In genomic region chrX:17078031-17078730, GRCh38 we compare ENCODE assay signal across 15 cellular contexts.
DNase-seq lines count a peak whose midpoint lies in the region; ATAC-seq and TF ChIP-seq lines count a peak whose summit lies in the region.
"Had no signal": no experiment of that assay in that cellular context is flagged by ENCODE, and none has a peak within 500 bp of the region (broad histone marks: within the 10 kb centered on the region; RNA-seq: fewer than 3 reads in every experiment).

No MANE protein-coding gene starts in this region.

- DNase-seq in heart right ventricle (no peak), cardiac septum (ENCODE audit: low spot score) (no peak), astrocyte of the cerebellum (ENCODE audit: low read depth) (peak; percentile 20), kidney epithelial cell (ENCODE audit: low read depth) (peak; percentile 10), hippocampal formation (lab: John Stamatoyannopoulos, UW) (no peak), suprapubic skin (ENCODE audit: low spot score in 2 of 2) (no peak)
- DNase-seq in naive thymus-derived CD8-positive, alpha-beta T cell = no peak
- DNase-seq: endodermal cell, immature natural killer cell, NCI-H2107 had no signal

- H3K27me3 ChIP-seq in heart right ventricle (peaks cover 0 to 65% (median 0%) of the 10 kb centered on the region in 7 donors), kidney epithelial cell (ENCODE audit: control insufficient read depth, insufficient read depth, low read length) (no peaks in the 10 kb centered on the region), suprapubic skin (no peaks in the 10 kb centered on the region)

- H3K4me3 Mint-ChIP-seq in naive thymus-derived CD8-positive, alpha-beta T cell = no peak overlapping the region
- H3K4me3 Mint-ChIP-seq: activated naive CD8-positive, alpha-beta T cell; endodermal cell; immature natural killer cell; stimulated activated memory B cell treated with anti-CD40 and anti-IgM and Interleukin-4, amounts not matched to agents 10 μg/mL and 1 μg/mL and 100 μg/mL, for 72 hours; T-helper 1 cell treated with Interleukin-12 subunit alpha and Interleukin-12 subunit beta and Interleukin-4 antibody, amounts not matched to agents 30 μg/mL and 1 μg/mL, for 36 hours had no signal

- ATAC-seq in heart right ventricle (peak in 7 of 8 donors; percentile 56 to 81 (median 72)), GM21576 (IDR thresholded peaks at IDR 0.05; ENCODE audit: unreplicated experiment) (no peak)
- no peak for ATAC-seq in naive thymus-derived CD8-positive, alpha-beta T cell
- ATAC-seq: A549; stimulated activated memory B cell treated with anti-CD40 and anti-IgM and Interleukin-4, amounts not matched to agents 10 μg/mL and 1 μg/mL and 100 μg/mL, for 72 hours had no signal

- no peak for TF ChIP-seq EP300 in suprapubic skin (IDR thresholded peaks at IDR 0.05)

- in situ Hi-C loops in astrocyte of the cerebellum (cut with HindIII; ENCODE audit: low sequenced_read_pairs) = no loop called here

- no peak overlapping the region for H3K27ac Mint-ChIP-seq in naive thymus-derived CD8-positive, alpha-beta T cell
- H3K27ac Mint-ChIP-seq: activated naive CD8-positive, alpha-beta T cell; endodermal cell; immature natural killer cell; stimulated activated memory B cell treated with anti-CD40 and anti-IgM and Interleukin-4, amounts not matched to agents 10 μg/mL and 1 μg/mL and 100 μg/mL, for 72 hours; T-helper 1 cell treated with Interleukin-12 subunit alpha and Interleukin-12 subunit beta and Interleukin-4 antibody, amounts not matched to agents 30 μg/mL and 1 μg/mL, for 36 hours had no signal

- H3K36me3 Mint-ChIP-seq in naive thymus-derived CD8-positive, alpha-beta T cell = no peaks in the 10 kb centered on the region
- H3K36me3 Mint-ChIP-seq: activated naive CD8-positive, alpha-beta T cell; immature natural killer cell had no signal

- POLR2A ChIA-PET in naive thymus-derived CD8-positive, alpha-beta T cell (lab: Charles Lee) = interaction anchor here (0.5 kb wide), 1 partner anchor 1348 kb away, joined by 4 read pairs; the partner anchor contains the start of gene CDKL5

- intact Hi-C loops in heart right ventricle (cut with DNase I) = no loop called here
- intact Hi-C loops in cardiac septum (cut with DNase I) = no loop called here

- TF ChIP-seq CTCF in heart right ventricle (IDR thresholded peaks at IDR 0.05) (no peak), astrocyte of the cerebellum (IDR thresholded peaks at IDR 0.05; ENCODE audit: low read depth, low read length, missing control alignments) (no peak), kidney epithelial cell (IDR thresholded peaks at IDR 0.05; ENCODE audit: insufficient read depth, low read length, poor library complexity, severe bottlenecking) (no peak), suprapubic skin (IDR thresholded peaks at IDR 0.05) (no peak)

- H3K4me1 ChIP-seq in heart right ventricle (peaks cover 0 to 14% (median 9%) of the 10 kb centered on the region in 9 donors), suprapubic skin (peaks cover 4% of the 10 kb centered on the region)
- H3K4me1 ChIP-seq: A549 had no signal

- TF ChIP-seq POLR2A in suprapubic skin (IDR thresholded peaks at IDR 0.05) = no peak

- peaks cover 0 to 2% (median under 1%) of the 10 kb centered on the region in 4 donors for H3K4me1 Mint-ChIP-seq in naive thymus-derived CD8-positive, alpha-beta T cell
- H3K4me1 Mint-ChIP-seq: endodermal cell; immature natural killer cell; stimulated activated memory B cell treated with anti-CD40 and anti-IgM and Interleukin-4, amounts not matched to agents 10 μg/mL and 1 μg/mL and 100 μg/mL, for 72 hours had no signal

- H3K36me3 ChIP-seq in heart right ventricle (no peaks in the 10 kb centered on the region), kidney epithelial cell (ENCODE audit: control insufficient read depth, insufficient read depth, low read length) (no peaks in the 10 kb centered on the region), suprapubic skin (no peaks in the 10 kb centered on the region)

- WGBS in heart right ventricle, 2 donors = 61% methylated on average over 3 of the region's 3 CpGs
- WGBS in suprapubic skin = 41% methylated on average over 3 of the region's 3 CpGs

- peaks cover 0 to 7% (median 0%) of the 10 kb centered on the region in 5 donors for H3K27me3 Mint-ChIP-seq in naive thymus-derived CD8-positive, alpha-beta T cell
- H3K27me3 Mint-ChIP-seq: activated naive CD8-positive, alpha-beta T cell; stimulated activated memory B cell treated with anti-CD40 and anti-IgM and Interleukin-4, amounts not matched to agents 10 μg/mL and 1 μg/mL and 100 μg/mL, for 72 hours had no signal

- no peaks in the 10 kb centered on the region for H3K9me3 Mint-ChIP-seq in naive thymus-derived CD8-positive, alpha-beta T cell
- H3K9me3 Mint-ChIP-seq: endodermal cell; immature natural killer cell; stimulated activated memory B cell treated with anti-CD40 and anti-IgM and Interleukin-4, amounts not matched to agents 10 μg/mL and 1 μg/mL and 100 μg/mL, for 72 hours; T-helper 1 cell treated with Interleukin-12 subunit alpha and Interleukin-12 subunit beta and Interleukin-4 antibody, amounts not matched to agents 30 μg/mL and 1 μg/mL, for 36 hours had no signal

- H3K27ac ChIP-seq in heart right ventricle (no peak overlapping the region), suprapubic skin (no peak overlapping the region)
- H3K27ac ChIP-seq: A549 had no signal

- no peaks in the 10 kb centered on the region for H3K9me3 ChIP-seq in heart right ventricle
- H3K9me3 ChIP-seq in suprapubic skin = no peaks in the 10 kb centered on the region
- H3K9me3 ChIP-seq: A549 had no signal

- H3K4me3 ChIP-seq in heart right ventricle (no peak overlapping the region), astrocyte of the cerebellum (ENCODE audit: low read depth, low read length) (no peak overlapping the region), kidney epithelial cell (ENCODE audit: low read depth, low read length) (no peak overlapping the region), suprapubic skin (no peak overlapping the region)
- H3K4me3 ChIP-seq: A549 had no signal

Comparison
In these comparisons a context has a peak if more than half of its experiments do, and no peak if none do; other contexts are left out.
1. ATAC-seq: peak in heart right ventricle (7 of 8); none in naive thymus-derived CD8-positive, alpha-beta T cell (0 of 2) and GM21576 (single experiment).
2. DNase-seq: peak in astrocyte of the cerebellum (single experiment) and kidney epithelial cell (single experiment); none in heart right ventricle (0 of 2), cardiac septum (single experiment), naive thymus-derived CD8-positive, alpha-beta T cell (0 of 10), hippocampal formation (0 of 2) and suprapubic skin (0 of 2).